11 cellular contexts compared by ENCODE assay signal in genomic region chr22:22185217-22185616, GRCh38. TPM values are rescaled to one million over a fixed set of nuclear protein-coding genes. Genes with fewer than 3 reads are reported as not detected.
"Had no signal": no experiment of that assay in that cellular context is flagged by ENCODE, and none has a peak within 500 bp of the region (broad histone marks: within the 10 kb centered on the region; RNA-seq: fewer than 3 reads in every experiment).

No MANE protein-coding gene starts in this region.

- ATAC-seq: HCT116 had no signal

- H3K27ac Mint-ChIP-seq: HFFc6 had no signal

- FAIRE-seq: HTR-8/SVneo had no signal

- H3K36me3 ChIP-seq: HAP-1 had no signal

- DNase-seq: GOT3, H7, HFFc6, IMR-90, KBM-7 had no signal

- H3K9ac ChIP-seq: KMS-11 had no signal

- H3K27ac ChIP-seq: KMS-11 had no signal

- H3K4me3 ChIP-seq: HAP-1 had no signal

- H3K4me1 ChIP-seq: HAP-1 had no signal

- H3K9me3 ChIP-seq: HAP-1 had no signal

- H3K4me2 ChIP-seq: KMS-11 had no signal

- H3K9me3 Mint-ChIP-seq: HFFc6 had no signal

- H3K4me3 Mint-ChIP-seq: HFFc6 had no signal

RNA-seq across cellular contexts. Expression of gene VPREB1, which starts 59.4 kb away (rescaled TPM):
- total RNA-seq: H4, H7, HFFc6, HT-29, IMR-90 had no signal
- polyA plus RNA-seq: IMR-90 had no signal
